Comparison of ENCODE assay signal across 1 cellular context in the genomic region with DNA sequence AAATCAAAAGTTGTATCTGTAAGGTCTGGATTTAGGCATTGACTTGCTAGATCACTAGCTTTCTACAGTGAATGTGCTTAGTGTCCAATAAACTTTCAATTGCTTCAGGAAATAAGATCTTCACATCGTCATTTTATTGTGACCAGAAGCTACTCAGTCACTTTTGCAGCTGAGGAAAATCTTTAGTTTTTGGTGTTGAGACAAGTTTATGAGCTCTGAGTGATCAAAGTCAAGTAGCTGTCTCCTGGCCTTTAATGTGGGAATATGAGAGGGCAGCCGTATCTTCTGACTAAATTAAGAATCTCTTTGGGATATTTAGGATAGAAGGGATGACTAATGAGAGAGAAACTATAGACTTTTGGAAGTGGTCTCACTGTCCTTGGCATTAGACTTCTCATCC.
TF ChIP-seq lines count a peak whose summit lies in the region.

No MANE protein-coding gene starts in this region.

TF ChIP-seq in IMR-90, 13 proteins besides CTCF, POLR2A, EP300 and RAD21 (continued from another document):
- TF ChIP-seq, protein P1, sequence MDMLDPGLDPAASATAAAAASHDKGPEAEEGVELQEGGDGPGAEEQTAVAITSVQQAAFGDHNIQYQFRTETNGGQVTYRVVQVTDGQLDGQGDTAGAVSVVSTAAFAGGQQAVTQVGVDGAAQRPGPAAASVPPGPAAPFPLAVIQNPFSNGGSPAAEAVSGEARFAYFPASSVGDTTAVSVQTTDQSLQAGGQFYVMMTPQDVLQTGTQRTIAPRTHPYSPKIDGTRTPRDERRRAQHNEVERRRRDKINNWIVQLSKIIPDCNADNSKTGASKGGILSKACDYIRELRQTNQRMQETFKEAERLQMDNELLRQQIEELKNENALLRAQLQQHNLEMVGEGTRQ (IDR thresholded peaks at IDR 0.05; ENCODE audit: low read depth, low read length): no peak
- no peak for TF ChIP-seq CEBPB (IDR thresholded peaks at IDR 0.05; ENCODE audit: low read depth, low read length)
- TF ChIP-seq, protein P2, sequence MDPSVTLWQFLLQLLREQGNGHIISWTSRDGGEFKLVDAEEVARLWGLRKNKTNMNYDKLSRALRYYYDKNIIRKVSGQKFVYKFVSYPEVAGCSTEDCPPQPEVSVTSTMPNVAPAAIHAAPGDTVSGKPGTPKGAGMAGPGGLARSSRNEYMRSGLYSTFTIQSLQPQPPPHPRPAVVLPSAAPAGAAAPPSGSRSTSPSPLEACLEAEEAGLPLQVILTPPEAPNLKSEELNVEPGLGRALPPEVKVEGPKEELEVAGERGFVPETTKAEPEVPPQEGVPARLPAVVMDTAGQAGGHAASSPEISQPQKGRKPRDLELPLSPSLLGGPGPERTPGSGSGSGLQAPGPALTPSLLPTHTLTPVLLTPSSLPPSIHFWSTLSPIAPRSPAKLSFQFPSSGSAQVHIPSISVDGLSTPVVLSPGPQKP (IDR thresholded peaks at IDR 0.05; ENCODE audit: borderline replicate concordance, low read depth, low read length): no peak
- TF ChIP-seq SMC3 (IDR thresholded peaks at IDR 0.05; ENCODE audit: low read depth, low read length): no peak
- TF ChIP-seq RFX5 (IDR thresholded peaks at IDR 0.05; ENCODE audit: low read depth, low read length): no peak
- no peak for TF ChIP-seq MAZ (IDR thresholded peaks at IDR 0.05; ENCODE audit: borderline replicate concordance, low read depth, low read length)
- TF ChIP-seq MAFK (IDR thresholded peaks at IDR 0.05; ENCODE audit: low read depth, low read length): no peak
- TF ChIP-seq FOS (IDR thresholded peaks at IDR 0.05; ENCODE audit: low read depth, low read length): no peak
- TF ChIP-seq CHD1 (IDR thresholded peaks at IDR 0.05; ENCODE audit: low read depth, low read length): no peak
